18 cellular contexts compared by ENCODE assay signal in the genomic region with DNA sequence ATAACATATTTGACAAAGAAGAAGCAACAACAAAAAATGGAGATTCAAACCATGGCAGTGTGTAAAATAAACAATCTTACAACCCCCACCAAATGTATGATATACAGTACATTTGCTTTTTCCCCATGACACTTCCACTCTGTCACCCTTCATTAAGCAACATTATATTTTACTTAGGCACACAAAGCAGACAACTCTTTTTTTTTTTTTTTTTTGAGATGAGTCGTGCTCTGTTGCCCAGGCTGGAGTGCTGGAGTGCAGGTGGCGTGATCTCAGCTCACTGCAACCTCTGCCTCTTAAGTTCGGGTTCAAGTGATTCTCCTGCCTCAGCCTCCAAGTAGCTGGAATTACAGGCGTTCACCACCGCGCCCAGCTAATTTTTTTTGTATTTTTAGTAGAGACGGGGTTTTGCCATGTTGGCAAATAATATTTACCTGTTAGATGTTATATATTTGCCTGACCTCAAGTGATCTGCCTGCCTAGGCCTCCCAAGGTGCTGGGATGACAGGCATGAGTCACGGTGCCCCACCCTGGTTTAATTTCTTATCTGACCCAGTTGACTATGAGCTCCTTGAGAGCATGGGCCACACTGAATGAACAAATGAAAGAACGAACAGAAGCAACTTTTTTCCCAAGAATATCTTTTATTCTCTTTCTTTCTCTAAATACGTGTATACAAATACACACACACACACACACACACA. TPM values are rescaled to one million over a fixed set of nuclear protein-coding genes. Genes with fewer than 3 reads are reported as not detected.
DNase-seq lines count a peak whose midpoint lies in the region; ATAC-seq and TF ChIP-seq lines count a peak whose summit lies in the region.
"Had no signal": no experiment of that assay in that cellular context is flagged by ENCODE, and none has a peak within 500 bp of the region (broad histone marks: within the 10 kb centered on the region; RNA-seq: fewer than 3 reads in every experiment).

No MANE protein-coding gene starts in this region.

- H3K27ac ChIP-seq in BLaER1: no peak overlapping the region
- peak overlapping the region; percentile 16 for H3K27ac ChIP-seq in OCI-LY3 (ENCODE audit: low read length)
- no peak overlapping the region for H3K27ac ChIP-seq in foreskin keratinocyte
- H3K27ac ChIP-seq: uterus, WERI-Rb-1 had no signal

- no peak overlapping the region for H2AFZ ChIP-seq in OCI-LY3 (ENCODE audit: low read depth, low read length)

- peak; percentile 34 for DNase-seq in ELR (ENCODE audit: low read depth)
- DNase-seq in foreskin keratinocyte: peak in 1 of 2 donors; percentile 23
- no peak for DNase-seq in NCI-H524 (lab: John Stamatoyannopoulos, UW)
- DNase-seq in cardiac septum (ENCODE audit: low spot score): no peak
- no peak for DNase-seq in GM10266 (ENCODE audit: extremely low spot score)
- DNase-seq: activated CD4-positive, alpha-beta memory T cell treated with anti-CD3 and anti-CD28 coated beads, Interleukin-2, amount 10 ng/mL, durations not matched to agents 7 days and 5 days; activated naive CD4-positive, alpha-beta T cell treated with anti-CD3 and anti-CD28 coated beads, Interleukin-2, amount 50 U/mL, for 16 hours; activated T-cell treated with anti-CD3 and anti-CD28 coated beads, Interleukin-2, amount 50 U/mL, for 24 hours; hypothalamus; mesendoderm; posterior cingulate gyrus; stimulated activated CD4-positive, alpha-beta T cell treated with anti-CD3 and anti-CD28 coated beads, Interleukin-4, amount 100 ng/mL, for 1 hour; SW 1271; uterus; WERI-Rb-1 had no signal

- H3K36me3 ChIP-seq in BLaER1: no peaks in the 10 kb centered on the region
- H3K36me3 ChIP-seq in OCI-LY3 (replicated peaks; ENCODE audit: low read depth, low read length): no peaks in the 10 kb centered on the region
- H3K36me3 ChIP-seq: uterus, WERI-Rb-1 had no signal

- peak; percentile 12 for ATAC-seq in foreskin keratinocyte
- ATAC-seq in HG03442 (IDR thresholded peaks at IDR 0.05; ENCODE audit: unreplicated experiment): no peak

- peaks cover 25% of the 10 kb centered on the region for H3K4me1 ChIP-seq in BLaER1
- H3K4me1 ChIP-seq in OCI-LY3 (ENCODE audit: low read length): peaks cover 47% of the 10 kb centered on the region
- H3K4me1 ChIP-seq in foreskin keratinocyte: peaks cover 17% of the 10 kb centered on the region
- H3K4me1 ChIP-seq: uterus had no signal

- no peak overlapping the region for H3K9ac ChIP-seq in BLaER1
- no peak overlapping the region for H3K9ac ChIP-seq in OCI-LY3 (ENCODE audit: low read length)

- peak overlapping the region; percentile 40 for H3K4me2 ChIP-seq in BLaER1
- peak overlapping the region; percentile 58 for H3K4me2 ChIP-seq in OCI-LY3 (ENCODE audit: low read length)

- H3K9me3 ChIP-seq in BLaER1 (no peaks in the 10 kb centered on the region), OCI-LY3 (ENCODE audit: insufficient read depth, low read length) (no peaks in the 10 kb centered on the region)
- H3K9me3 ChIP-seq: uterus had no signal

- H3K4me3 ChIP-seq in BLaER1 (no peak overlapping the region), OCI-LY3 (ENCODE audit: low read length) (no peak overlapping the region)
- H3K4me3 ChIP-seq: uterus had no signal

- H3K27me3 ChIP-seq in BLaER1 (no peaks in the 10 kb centered on the region), OCI-LY3 (ENCODE audit: low read depth, low read length) (no peaks in the 10 kb centered on the region), foreskin keratinocyte (no peaks in the 10 kb centered on the region)
- H3K27me3 ChIP-seq: uterus had no signal

- H3K79me2 ChIP-seq in OCI-LY3 (ENCODE audit: low read length): no peaks in the 10 kb centered on the region; the same call in 1 of the 2 replicates

- intact Hi-C loops in cardiac septum (cut with DNase I): no loop called here

- TF ChIP-seq CTCF in OCI-LY3 (IDR thresholded peaks at IDR 0.05; ENCODE audit: low read depth, low read length) (no peak), foreskin keratinocyte (conservative IDR thresholded peaks at IDR 0.05) (no peak), GM10266 (IDR thresholded peaks at IDR 0.05; ENCODE audit: control insufficient read depth, insufficient read depth, low read depth, missing control alignments) (no peak)

- H4K20me1 ChIP-seq in BLaER1 (no peaks in the 10 kb centered on the region), OCI-LY3 (ENCODE audit: insufficient read depth, low read length) (no peaks in the 10 kb centered on the region)

RNA-seq across cellular contexts. Expression of gene PCF11, which starts 5.5 kb away (rescaled TPM):
- total RNA-seq in foreskin keratinocyte (22.5 and 25.5 TPM in 2 replicates), cardiac septum (26.6 TPM)
- 6.7 and 8.2 TPM in 2 replicates for polyA plus RNA-seq in foreskin keratinocyte

RNA-seq across cellular contexts. Expression of gene ANKRD42, which starts 42.1 kb away (rescaled TPM):
- total RNA-seq in foreskin keratinocyte: 6.0 and 6.3 TPM in 2 replicates
- 3.2 and 3.4 TPM in 2 replicates for polyA plus RNA-seq in foreskin keratinocyte
- 6.0 TPM for total RNA-seq in cardiac septum
